Comparison of ENCODE assay signal across 9 cellular contexts in the genomic region with DNA sequence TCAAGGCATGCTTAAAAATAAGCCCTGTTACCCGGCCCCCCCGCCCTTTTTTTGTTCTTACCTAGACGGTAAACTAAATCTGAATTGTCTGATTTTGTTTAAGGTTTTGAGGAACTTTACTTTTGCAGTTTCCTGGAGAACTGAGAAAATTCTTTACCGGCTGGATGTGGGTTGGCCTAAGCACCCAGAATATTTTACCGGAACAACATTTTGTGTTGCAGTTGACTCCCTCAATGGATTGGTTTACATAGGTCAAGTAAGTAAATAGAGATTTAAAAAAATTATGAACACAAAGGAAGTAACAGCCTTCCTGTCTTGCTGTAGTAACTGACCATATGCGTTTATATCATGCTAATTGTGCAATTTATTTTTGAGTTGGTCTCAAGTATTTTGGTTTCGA. TPM values are rescaled to one million over a fixed set of nuclear protein-coding genes. Genes with fewer than 3 reads are reported as not detected.
DNase-seq lines count a peak whose midpoint lies in the region; ATAC-seq, FAIRE-seq and TF ChIP-seq lines count a peak whose summit lies in the region.
"Had no signal": no experiment of that assay in that cellular context is flagged by ENCODE, and none has a peak within 500 bp of the region (broad histone marks: within the 10 kb centered on the region; RNA-seq: fewer than 3 reads in every experiment).

No MANE protein-coding gene starts in this region.

- RAD21 ChIA-PET in GM12878 (lab: Charles Lee; ENCODE audit: unreplicated experiment): interaction anchor here (1.2 kb wide), 1 partner anchor 12 kb away, joined by 3 read pairs; no protein-coding TSS in a partner anchor

- intact Hi-C loops in GM12878 (cut with micrococcal nuclease; ENCODE audit: unreplicated experiment): loop anchor here (10.0 kb wide), 1 partner anchor 694 kb away; the partner anchor contains the start of gene UFM1

- no peak for TF ChIP-seq CTCF in AG04450 (IDR thresholded peaks at IDR 0.05; ENCODE audit: low read depth, low read length)
- no peak for TF ChIP-seq CTCF in GM12878 (IDR thresholded peaks at IDR 0.05 in 2 of 3, conservative IDR thresholded peaks at IDR 0.05 in 1 of 3; ENCODE audit: control insufficient read depth in 2 of 3, extremely low read depth in 1 of 3, insufficient read depth in 1 of 3, low read depth in 3 of 3, low read length in 3 of 3)
- TF ChIP-seq CTCF in mesothelial cell of epicardium (IDR thresholded peaks at IDR 0.05; ENCODE audit: unreplicated experiment): no peak

- peaks cover 59% of the 10 kb centered on the region for H3K79me2 ChIP-seq in GM12878 (ENCODE audit: control insufficient read depth, insufficient read depth, low read length)

- no peak for FAIRE-seq in GM12878 (lab: Jason Lieb, UNC)

- H3K27ac ChIP-seq in AG04450 (ENCODE audit: low read depth, low read length) (no peak overlapping the region), HUES48 (ENCODE audit: low read depth, low read length) (no peak overlapping the region), GM12878 (ENCODE audit: control insufficient read depth, insufficient read depth) (peak overlapping the region; percentile 93)

- peaks cover 48% of the 10 kb centered on the region for H3K4me1 Mint-ChIP-seq in mesothelial cell of epicardium

- no peak for ATAC-seq in GM12878
- ATAC-seq in GM19395 (IDR thresholded peaks at IDR 0.05; ENCODE audit: unreplicated experiment): no peak
- ATAC-seq in GM18909 (IDR thresholded peaks at IDR 0.05; ENCODE audit: poor library complexity, unreplicated experiment): no peak

- no peaks in the 10 kb centered on the region for H3K9me3 ChIP-seq in AG04450 (ENCODE audit: control insufficient read depth, insufficient read depth, low read length)
- no peaks in the 10 kb centered on the region for H3K9me3 ChIP-seq in HUES48 (ENCODE audit: control insufficient read depth, insufficient read depth, low read length)
- no peaks in the 10 kb centered on the region for H3K9me3 ChIP-seq in GM12878 (replicated peaks; ENCODE audit: control insufficient read depth, insufficient read depth, low read length)

- peak overlapping the region; percentile 98 for H3K27ac Mint-ChIP-seq in mesothelial cell of epicardium

- peak overlapping the region; percentile 97 for H2AFZ ChIP-seq in GM12878 (ENCODE audit: control insufficient read depth, low read depth, low read length)

- SMC1A ChIA-PET in GM12878 (lab: Charles Lee; ENCODE audit: uncharacterized antibody, unreplicated experiment): interaction anchor here (1.0 kb wide), 3 partner anchors 19 to 220 kb away, joined by 3 read pairs; no protein-coding TSS in a partner anchor

- peak overlapping the region; percentile 85 for H3K4me2 ChIP-seq in GM12878 (ENCODE audit: control insufficient read depth, insufficient read depth)

- CTCF ChIA-PET in AG04450 (lab: Charles Lee) (interaction anchor here (1.2 kb wide), 1 partner anchor 577 kb away, joined by 6 read pairs; no protein-coding TSS in a partner anchor), GM12878 (lab: Yijun Ruan, JAX) (no interaction called here)

- no peaks in the 10 kb centered on the region for H3K9me3 Mint-ChIP-seq in mesothelial cell of epicardium

- H3K4me3 ChIP-seq in AG04450 (ENCODE audit: low read depth, low read length) (peak overlapping the region; percentile 94), HUES48 (ENCODE audit: low read depth, low read length) (peak overlapping the region; percentile 85), GM12878 (peak overlapping the region; percentile 95)

- TF ChIP-seq EP300 in GM12878 (IDR thresholded peaks at IDR 0.05; ENCODE audit: borderline replicate concordance in 1 of 2, control insufficient read depth in 1 of 2, low read depth in 2 of 2, low read length in 2 of 2): no peak

- DNase-seq in AG04450 (ENCODE audit: low read depth, low spot score) (no peak), GM12878 (ENCODE audit: low read depth, low spot score) (no peak), mesothelial cell of epicardium (ENCODE audit: low spot score in 2 of 2, unreplicated experiment in 2 of 2) (no peak), HuH-7.5 (ENCODE audit: low spot score) (no peak), HPDE6-E6E7 (ENCODE audit: extremely low spot score) (no peak)

- peaks cover 9% of the 10 kb centered on the region for H3K36me3 ChIP-seq in HUES48 (ENCODE audit: control insufficient read depth, insufficient read depth, low read length)
- H3K36me3 ChIP-seq in GM12878 (ENCODE audit: control insufficient read depth in 2 of 2, insufficient read depth in 2 of 2, low read length in 1 of 2): peaks cover 0 to 1% of the 10 kb centered on the region in 2 experiments; a peak in 1 of 4 replicates

- no peaks in the 10 kb centered on the region for H3K27me3 Mint-ChIP-seq in mesothelial cell of epicardium (ENCODE audit: low read depth)

- peak overlapping the region; percentile 97 for H3K4me3 Mint-ChIP-seq in mesothelial cell of epicardium

- no peak for TF ChIP-seq RAD21 in GM12878 (IDR thresholded peaks at IDR 0.05; ENCODE audit: insufficient read depth, low read depth, low read length)

- BruUV-seq in GM12878 (replicated peaks; lab: Mats Ljungman, UMichigan): no TSS peak

- H3K27me3 ChIP-seq in AG04450 (ENCODE audit: control insufficient read depth, insufficient read depth, low read length) (no peaks in the 10 kb centered on the region), HUES48 (ENCODE audit: control insufficient read depth, insufficient read depth, low read length) (no peaks in the 10 kb centered on the region), GM12878 (replicated peaks in 1 of 2; ENCODE audit: control insufficient read depth in 2 of 2, insufficient read depth in 2 of 2, low read length in 1 of 2) (no peaks in the 10 kb centered on the region)

- H4K20me1 ChIP-seq in GM12878 (ENCODE audit: control insufficient read depth, insufficient read depth): no peaks in the 10 kb centered on the region

- peaks cover 21% of the 10 kb centered on the region for H3K4me1 ChIP-seq in HUES48 (ENCODE audit: control insufficient read depth, insufficient read depth, low read length)
- H3K4me1 ChIP-seq in GM12878 (ENCODE audit: control insufficient read depth, insufficient read depth, low read length): peaks cover 9% of the 10 kb centered on the region

- POLR2A ChIA-PET in AG04450 (lab: Yijun Ruan, JAX) (interaction anchor here (1.0 kb wide), 1 partner anchor 8 kb away, joined by 4 read pairs; no protein-coding TSS in a partner anchor), GM12878 (lab: Charles Lee) (interaction anchor here (1.1 to 1.2 kb wide), 2 partner anchors 9 kb away, joined by 3 to 6 read pairs; no protein-coding TSS in a partner anchor)

- in situ Hi-C loops in GM12878 (cut with MboI): no loop called here

- H3K36me3 Mint-ChIP-seq in mesothelial cell of epicardium: peaks cover 3% of the 10 kb centered on the region

- TF ChIP-seq POLR2A in GM12878 (IDR thresholded peaks at IDR 0.05; ENCODE audit: low read depth, low read length): no peak

- H3K9ac ChIP-seq in HUES48 (ENCODE audit: low read depth, low read length) (no peak overlapping the region), GM12878 (ENCODE audit: control insufficient read depth, insufficient read depth, low read length) (peak overlapping the region; percentile 94)

- under 1% methylated on average over 7 of the region's 7 CpGs for WGBS in GM12878 (ENCODE audit: insufficient coverage, insufficient replicate concordance, low lambda C conversion rate, missing lambda C conversion rate)

RNA-seq across cellular contexts. Expression of gene NHLRC3, which starts 0.8 kb away (rescaled TPM):
- polyA plus RNA-seq in AG04450 (2011; rRNA removed) (8.0 and 9.9 TPM in 2 replicates), GM12878 (2011; rRNA removed) (38.0 and 56.4 TPM in 2 replicates), GM12878 (2014; fragmentation: Illumina TruSeq; extraction: Trizol) (22.3 and 30.9 TPM in 2 replicates), GM12878 (2014; fragmentation: Nextera tagmentation; extraction: Ambion mirVana) (10 to 100 TPM in 1 of 2 experiments, 1 to 10 TPM in 1; 8.3 to 11.8 TPM), GM12878 (2014; rRNA removed) (20.8 and 26.0 TPM in 2 replicates), GM12878 (2016; fragmentation: Nextera tagmentation; extraction: Ambion mirVana) (10 to 100 TPM; 12.7 to 18.5 TPM)
- polyA minus RNA-seq in AG04450 (2011; rRNA and poly(A)+ RNA removed): 6.0 and 7.0 TPM in 2 replicates
- total RNA-seq in GM12878 (2013; cell fraction: nucleolus; rRNA removed): 111 and 117 TPM in 2 replicates
- total RNA-seq in GM12878 (2014; rRNA removed) (19.3 and 27.5 TPM in 2 replicates), GM12878 (2014; rRNA removed; fragmentation: Illumina TruSeq; extraction: Trizol) (25.9 and 27.8 TPM in 2 replicates), GM12878 (2021) (16.4 and 17.9 TPM in 2 replicates), mesothelial cell of epicardium (39.7 to 42.9 TPM (median 42.2 TPM) in 3 replicates)
- 11.3 TPM for polyA plus RNA-seq in GM12878 (2011; ENCODE audit: low read depth)
- polyA plus RNA-seq in GM12878 (2011; cell fraction: cytosol; rRNA removed): 14.6 and 14.9 TPM in 2 replicates
- polyA plus RNA-seq in GM12878 (2011; cell fraction: nucleus; rRNA removed): 49.7 and 75.6 TPM in 2 replicates
- 13.6 and 17.3 TPM in 2 replicates for polyA plus RNA-seq in GM12878 (2012)
- polyA minus RNA-seq in GM12878 (2011; rRNA and poly(A)+ RNA removed): 32.0 and 39.8 TPM in 2 replicates
- 10.4 and 11.5 TPM in 2 replicates for polyA minus RNA-seq in GM12878 (2011; cell fraction: cytosol; rRNA and poly(A)+ RNA removed)
- 31.1 and 67.1 TPM in 2 replicates for polyA minus RNA-seq in GM12878 (2011; cell fraction: nucleus; rRNA and poly(A)+ RNA removed)

RNA-seq across cellular contexts. Expression of gene PROSER1, which starts 1.1 kb away (rescaled TPM):
- polyA plus RNA-seq in AG04450 (2011; rRNA removed) (16.7 and 19.4 TPM in 2 replicates), GM12878 (2011; rRNA removed) (18.3 and 28.3 TPM in 2 replicates), GM12878 (2014; fragmentation: Illumina TruSeq; extraction: Trizol) (47.9 and 53.8 TPM in 2 replicates), GM12878 (2014; fragmentation: Nextera tagmentation; extraction: Ambion mirVana) (10 to 100 TPM; 19.6 to 20.8 TPM), GM12878 (2014; rRNA removed) (25.5 and 25.7 TPM in 2 replicates), GM12878 (2016; fragmentation: Nextera tagmentation; extraction: Ambion mirVana) (10 to 100 TPM; 38.9 to 39.8 TPM)
- polyA minus RNA-seq in AG04450 (2011; rRNA and poly(A)+ RNA removed): 10.0 and 14.0 TPM in 2 replicates
- 75.3 and 88.5 TPM in 2 replicates for total RNA-seq in GM12878 (2013; cell fraction: nucleolus; rRNA removed)
- total RNA-seq in GM12878 (2014; rRNA removed) (16.1 and 23.8 TPM in 2 replicates), GM12878 (2014; rRNA removed; fragmentation: Illumina TruSeq; extraction: Trizol) (14.3 and 16.9 TPM in 2 replicates), GM12878 (2021) (66.0 TPM in 2 replicates), mesothelial cell of epicardium (54.4 to 58.8 TPM (median 58.0 TPM) in 3 replicates)
- 16.8 TPM for polyA plus RNA-seq in GM12878 (2011; ENCODE audit: low read depth)
- polyA plus RNA-seq in GM12878 (2011; cell fraction: cytosol; rRNA removed): 16.3 and 20.3 TPM in 2 replicates
- polyA plus RNA-seq in GM12878 (2011; cell fraction: nucleus; rRNA removed): 53.3 and 56.7 TPM in 2 replicates
- polyA plus RNA-seq in GM12878 (2012): 21.2 and 22.5 TPM in 2 replicates
- polyA minus RNA-seq in GM12878 (2011; rRNA and poly(A)+ RNA removed): 19.7 and 22.9 TPM in 2 replicates
- polyA minus RNA-seq in GM12878 (2011; cell fraction: cytosol; rRNA and poly(A)+ RNA removed): 12.8 and 28.9 TPM in 2 replicates
- 28.3 and 52.3 TPM in 2 replicates for polyA minus RNA-seq in GM12878 (2011; cell fraction: nucleus; rRNA and poly(A)+ RNA removed)

RNA-seq across cellular contexts. Expression of gene STOML3, which starts 48.4 kb away (rescaled TPM):
- polyA plus RNA-seq in AG04450 (2011; rRNA removed) (not detected in 2 replicates), GM12878 (2011; rRNA removed) (not detected in 2 replicates), GM12878 (2014; fragmentation: Illumina TruSeq; extraction: Trizol) (not detected in 2 replicates), GM12878 (2014; fragmentation: Nextera tagmentation; extraction: Ambion mirVana) (not detected), GM12878 (2014; rRNA removed) (not detected in 2 replicates), GM12878 (2016; fragmentation: Nextera tagmentation; extraction: Ambion mirVana) (not detected)
- not detected in 2 replicates for polyA minus RNA-seq in AG04450 (2011; rRNA and poly(A)+ RNA removed)
- not detected in 2 replicates for total RNA-seq in GM12878 (2013; cell fraction: nucleolus; rRNA removed)
- total RNA-seq in GM12878 (2014; rRNA removed) (not detected in 2 replicates), GM12878 (2014; rRNA removed; fragmentation: Illumina TruSeq; extraction: Trizol) (not detected in 2 replicates), GM12878 (2021) (not detected in 2 replicates), mesothelial cell of epicardium (not detected in 3 replicates)
- polyA plus RNA-seq in GM12878 (2011; ENCODE audit: low read depth): not detected
- polyA plus RNA-seq in GM12878 (2011; cell fraction: cytosol; rRNA removed): not detected in 2 replicates
- not detected in 2 replicates for polyA plus RNA-seq in GM12878 (2011; cell fraction: nucleus; rRNA removed)
- not detected in 2 replicates for polyA plus RNA-seq in GM12878 (2012)
- polyA minus RNA-seq in GM12878 (2011; rRNA and poly(A)+ RNA removed): not detected in 2 replicates
- not detected in 2 replicates for polyA minus RNA-seq in GM12878 (2011; cell fraction: cytosol; rRNA and poly(A)+ RNA removed)
- not detected in 2 replicates for polyA minus RNA-seq in GM12878 (2011; cell fraction: nucleus; rRNA and poly(A)+ RNA removed)
- polyA plus RNA-seq: adipose tissue had no signal
